9 cellular contexts compared by ENCODE assay signal in the genomic region with DNA sequence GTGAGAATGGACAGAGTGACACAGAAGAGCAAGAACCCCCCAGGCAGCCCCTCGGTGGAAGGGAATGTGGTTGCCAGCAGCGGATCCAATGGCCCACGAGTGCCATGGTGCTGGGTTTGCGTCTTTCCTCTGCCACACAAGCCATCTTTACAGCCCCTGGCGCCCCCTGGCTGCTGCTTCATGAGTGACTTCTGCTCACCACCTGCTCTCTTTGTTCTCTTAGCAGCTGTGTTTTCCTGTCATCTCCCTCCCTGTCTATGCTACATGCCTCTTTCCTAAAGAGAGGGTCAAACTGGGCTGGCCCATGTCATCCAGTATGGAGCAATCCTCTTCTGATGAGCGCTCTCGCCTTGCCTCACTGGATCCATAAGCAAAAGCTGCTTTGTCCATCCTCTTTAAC.
DNase-seq lines count a peak whose midpoint lies in the region; TF ChIP-seq lines count a peak whose summit lies in the region.
"Had no signal": no experiment of that assay in that cellular context is flagged by ENCODE, and none has a peak within 500 bp of the region (broad histone marks: within the 10 kb centered on the region; RNA-seq: fewer than 3 reads in every experiment).

No MANE protein-coding gene starts in this region.

- H3K36me3 Mint-ChIP-seq in brain = no peaks in the 10 kb centered on the region
- H3K36me3 Mint-ChIP-seq in T-helper 2 cell treated with Interferon-gamma antibody and Interleukin-4, amounts not matched to agents 5 μg/mL and 100 μg/mL, for 36 hours (ENCODE audit: low read depth) = no peaks in the 10 kb centered on the region

- TF ChIP-seq CTCF in AG09309 (IDR thresholded peaks at IDR 0.05; ENCODE audit: control insufficient read depth, insufficient read depth, low read depth, low read length, missing control alignments) = peak; percentile 57
- peak; percentile 56; the same call in 1 of the 2 replicates for TF ChIP-seq CTCF in GM12875 (IDR thresholded peaks at IDR 0.05; ENCODE audit: borderline replicate concordance, insufficient read depth, low read depth, low read length)
- TF ChIP-seq CTCF in brain (conservative IDR thresholded peaks at IDR 0.05) = peak; percentile 49 to 67

- H3K9me3 Mint-ChIP-seq in brain = peaks cover 0 to 8% (median 0%) of the 10 kb centered on the region in 5 experiments
- no peaks in the 10 kb centered on the region for H3K9me3 Mint-ChIP-seq in T-helper 2 cell treated with Interferon-gamma antibody and Interleukin-4, amounts not matched to agents 5 μg/mL and 100 μg/mL, for 36 hours
- H3K9me3 Mint-ChIP-seq: stimulated activated naive CD8-positive, alpha-beta T cell treated with anti-CD3 and anti-CD28 coated beads, Interleukin-15, Interleukin-2, amounts not matched to agents 100 ng/mL and 50 ng/mL, for 24 hours had no signal

- H3K4me3 ChIP-seq in AG09309 (ENCODE audit: control insufficient read depth, low read depth, low read length) = no peak overlapping the region
- no peak overlapping the region for H3K4me3 ChIP-seq in GM12875 (ENCODE audit: low read depth, low read length)

- peak; percentile 2 for DNase-seq in AG09309 (ENCODE audit: low read depth)
- peak; percentile 51 for DNase-seq in NCI-H2227 (lab: John Stamatoyannopoulos, UW; ENCODE audit: unreplicated experiment)
- DNase-seq in medulla oblongata (ENCODE audit: extremely low spot score) = peak; percentile 35
- DNase-seq in T-helper 2 cell treated with Interferon-gamma antibody and Interleukin-4, amounts not matched to agents 5 μg/mL and 100 μg/mL, for 36 hours (ENCODE audit: low spot score) = no peak
- no peak for DNase-seq in AG08395 (ENCODE audit: low spot score)
- DNase-seq in GF-D8 (lab: John Stamatoyannopoulos, UW) = no peak

- H3K27ac Mint-ChIP-seq in brain = no peak overlapping the region
- H3K27ac Mint-ChIP-seq in T-helper 2 cell treated with Interferon-gamma antibody and Interleukin-4, amounts not matched to agents 5 μg/mL and 100 μg/mL, for 36 hours = no peak overlapping the region
- H3K27ac Mint-ChIP-seq: stimulated activated naive CD8-positive, alpha-beta T cell treated with anti-CD3 and anti-CD28 coated beads, Interleukin-15, Interleukin-2, amounts not matched to agents 100 ng/mL and 50 ng/mL, for 24 hours had no signal

- H3K4me1 Mint-ChIP-seq in brain = peaks cover 38% of the 10 kb centered on the region
- H3K4me1 Mint-ChIP-seq in T-helper 2 cell treated with Interferon-gamma antibody and Interleukin-4, amounts not matched to agents 5 μg/mL and 100 μg/mL, for 36 hours (ENCODE audit: low read depth) = no peaks in the 10 kb centered on the region

- no peaks in the 10 kb centered on the region for H3K27me3 Mint-ChIP-seq in brain
- H3K27me3 Mint-ChIP-seq in T-helper 2 cell treated with Interferon-gamma antibody and Interleukin-4, amounts not matched to agents 5 μg/mL and 100 μg/mL, for 36 hours (ENCODE audit: low read depth) = no peaks in the 10 kb centered on the region

- H3K4me3 Mint-ChIP-seq in brain = no peak overlapping the region
- no peak overlapping the region for H3K4me3 Mint-ChIP-seq in T-helper 2 cell treated with Interferon-gamma antibody and Interleukin-4, amounts not matched to agents 5 μg/mL and 100 μg/mL, for 36 hours
- H3K4me3 Mint-ChIP-seq: stimulated activated naive CD8-positive, alpha-beta T cell treated with anti-CD3 and anti-CD28 coated beads, Interleukin-15, Interleukin-2, amounts not matched to agents 100 ng/mL and 50 ng/mL, for 24 hours had no signal

Comparison
In these comparisons a context has a peak if more than half of its experiments do, and no peak if none do; other contexts are left out.
1. DNase-seq: peak in AG09309 (single experiment), NCI-H2227 (single experiment) and medulla oblongata (single experiment); none in T-helper 2 cell treated with Interferon-gamma antibody and Interleukin-4, amounts not matched to agents 5 μg/mL and 100 μg/mL, for 36 hours (single experiment), AG08395 (single experiment) and GF-D8 (single experiment).
2. Peak in every context shown above with its lines, with median percentiles within 50 percentile points of each other: CTCF ChIP-seq.